In the genomic region with DNA sequence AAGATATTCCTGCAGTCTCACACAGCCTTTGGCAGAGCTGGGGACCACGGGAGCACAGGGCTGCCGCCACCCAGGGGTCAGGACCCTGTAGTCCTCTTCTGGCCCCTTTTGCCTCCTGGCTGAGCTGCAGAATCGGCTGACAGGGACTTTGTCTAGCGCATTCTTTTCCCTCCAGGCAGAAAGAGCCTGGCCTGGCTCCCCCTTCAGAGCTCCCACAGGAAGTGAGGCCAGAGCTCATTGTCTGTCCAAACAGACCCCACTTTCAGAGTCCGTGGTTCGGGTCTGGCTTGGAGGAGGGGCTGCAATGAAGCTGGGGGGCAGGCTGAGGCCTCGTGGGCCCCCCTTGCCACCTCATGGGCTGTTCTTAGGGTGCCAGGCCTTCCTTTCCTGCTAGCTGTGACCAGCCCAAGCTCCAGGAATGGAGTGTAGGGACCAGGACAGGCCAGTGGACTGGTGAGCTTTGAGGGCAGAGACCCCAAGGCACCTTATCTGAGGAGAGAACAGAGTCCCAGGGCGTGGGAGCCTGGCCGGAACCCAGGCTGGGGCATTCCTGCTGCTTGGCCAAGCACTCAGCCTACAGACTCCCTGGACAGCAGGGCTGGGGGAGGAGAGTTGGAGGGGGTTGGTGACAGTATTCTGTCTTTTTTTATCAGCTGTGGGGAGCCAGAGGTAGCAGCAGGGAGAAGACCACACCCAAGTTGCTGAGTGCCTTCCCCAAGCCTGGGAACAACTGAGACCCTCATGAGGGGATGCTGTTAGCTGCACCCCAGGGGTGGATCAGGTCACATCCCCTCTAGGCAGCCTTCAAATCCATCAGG, we compare ENCODE assay signal across 9 cellular contexts. TPM values are rescaled to one million over a fixed set of nuclear protein-coding genes. Genes with fewer than 3 reads are reported as not detected.
DNase-seq lines count a peak whose midpoint lies in the region; ATAC-seq, FAIRE-seq and TF ChIP-seq lines count a peak whose summit lies in the region.
"Had no signal": no experiment of that assay in that cellular context is flagged by ENCODE, and none has a peak within 500 bp of the region (broad histone marks: within the 10 kb centered on the region; RNA-seq: fewer than 3 reads in every experiment).

No MANE protein-coding gene starts in this region.

- no peak overlapping the region for H3K4me3 Mint-ChIP-seq in HFFc6
- no peak overlapping the region for H3K4me3 Mint-ChIP-seq in stimulated activated effector memory CD8-positive, alpha-beta T cell treated with anti-CD3 and anti-CD28 coated beads, Interleukin-12 subunit alpha, Interleukin-12 subunit beta, amount 100 ng/mL, for 72 hours

- peak overlapping the region; percentile 34 for H3K4me3 ChIP-seq in bronchial epithelial cell (ENCODE audit: low read depth, low read length)
- H3K4me3 ChIP-seq: SJCRH30 had no signal

- peaks cover 17% of the 10 kb centered on the region for H3K36me3 ChIP-seq in bronchial epithelial cell (ENCODE audit: control insufficient read depth, insufficient read depth, low read length)
- H3K36me3 ChIP-seq: SJCRH30 had no signal

- no peaks in the 10 kb centered on the region for H3K36me3 Mint-ChIP-seq in HFFc6 (ENCODE audit: low read depth)
- H3K36me3 Mint-ChIP-seq in stimulated activated effector memory CD8-positive, alpha-beta T cell treated with anti-CD3 and anti-CD28 coated beads, Interleukin-12 subunit alpha, Interleukin-12 subunit beta, amount 100 ng/mL, for 72 hours = no peaks in the 10 kb centered on the region

- H3K27ac Mint-ChIP-seq in HFFc6 = peak overlapping the region; percentile 43; the same call in 1 of the 2 replicates
- H3K27ac Mint-ChIP-seq in stimulated activated effector memory CD8-positive, alpha-beta T cell treated with anti-CD3 and anti-CD28 coated beads, Interleukin-12 subunit alpha, Interleukin-12 subunit beta, amount 100 ng/mL, for 72 hours = peak overlapping the region; percentile 78

- H3K9me3 Mint-ChIP-seq in HFFc6 = no peaks in the 10 kb centered on the region
- no peaks in the 10 kb centered on the region for H3K9me3 Mint-ChIP-seq in stimulated activated effector memory CD8-positive, alpha-beta T cell treated with anti-CD3 and anti-CD28 coated beads, Interleukin-12 subunit alpha, Interleukin-12 subunit beta, amount 100 ng/mL, for 72 hours

- no peak for FAIRE-seq in bronchial epithelial cell (lab: Jason Lieb, UNC)

- TF ChIP-seq CTCF in HFFc6 (IDR thresholded peaks at IDR 0.05) = no peak
- no peak for TF ChIP-seq CTCF in bronchial epithelial cell (IDR thresholded peaks at IDR 0.05; ENCODE audit: insufficient read depth, low read length, severe bottlenecking)

- no peaks in the 10 kb centered on the region for H3K27me3 ChIP-seq in bronchial epithelial cell (ENCODE audit: control insufficient read depth, insufficient read depth, low read length)
- H3K27me3 ChIP-seq: SJCRH30 had no signal

- DNase-seq in HFFc6 (no peak), bronchial epithelial cell (ENCODE audit: low read depth) (no peak), iris pigment epithelial cell (ENCODE audit: low read depth) (peak; percentile 16), NCI-H1092 (lab: John Stamatoyannopoulos, UW) (no peak), cerebellar nuclear complex (lab: John Stamatoyannopoulos, UW) (no peak), NK-92 (lab: John Stamatoyannopoulos, UW; ENCODE audit: unreplicated experiment) (no peak)
- DNase-seq in stimulated activated effector memory CD8-positive, alpha-beta T cell treated with anti-CD3 and anti-CD28 coated beads, Interleukin-12 subunit alpha, Interleukin-12 subunit beta, amount 100 ng/mL, for 72 hours (ENCODE audit: low spot score in 2 of 2) = no peak
- DNase-seq: SJCRH30 had no signal

- H3K27me3 Mint-ChIP-seq in HFFc6 (ENCODE audit: insufficient read depth) = no peaks in the 10 kb centered on the region; the same call in 1 of the 2 replicates

- no peak for ATAC-seq in stimulated activated effector memory CD8-positive, alpha-beta T cell treated with anti-CD3 and anti-CD28 coated beads, Interleukin-12 subunit alpha, Interleukin-12 subunit beta, amount 100 ng/mL, for 72 hours
- ATAC-seq in HG03280 (IDR thresholded peaks at IDR 0.05; ENCODE audit: unreplicated experiment) = no peak

- peaks cover 18% of the 10 kb centered on the region for H3K4me1 Mint-ChIP-seq in HFFc6 (ENCODE audit: low read depth)
- peaks cover 65% of the 10 kb centered on the region for H3K4me1 Mint-ChIP-seq in stimulated activated effector memory CD8-positive, alpha-beta T cell treated with anti-CD3 and anti-CD28 coated beads, Interleukin-12 subunit alpha, Interleukin-12 subunit beta, amount 100 ng/mL, for 72 hours

RNA-seq across cellular contexts. Expression of a gene that starts 4.7 kb away (rescaled TPM):
- total RNA-seq in HFFc6 (2021; fragmentation: NEBNext Ultra II Directional; extraction: Animal tissue kit (Norgen Biotek cat#: 25700)) = 1 to 10 TPM; 1.2 to 1.7 (median 1.4) TPM
- total RNA-seq in bronchial epithelial cell = 9.2 and 30.6 TPM in 2 replicates

RNA-seq across cellular contexts. Expression of a gene that starts 28.9 kb away (rescaled TPM):
- total RNA-seq in HFFc6 (2021; fragmentation: NEBNext Ultra II Directional; extraction: Animal tissue kit (Norgen Biotek cat#: 25700)) = 10 to 100 TPM; 17.0 to 33.1 (median 30.4) TPM
- 1.1 and 1.8 TPM in 2 replicates for total RNA-seq in bronchial epithelial cell

RNA-seq across cellular contexts. Expression of a gene that starts 40.3 kb away (rescaled TPM):
- total RNA-seq in HFFc6 (2021; fragmentation: NEBNext Ultra II Directional; extraction: Animal tissue kit (Norgen Biotek cat#: 25700)) = 100 to 1,000 TPM; 165 to 194 (median 176) TPM
- 521 and 572 TPM in 2 replicates for total RNA-seq in bronchial epithelial cell

RNA-seq across cellular contexts. Expression of a gene that starts 52.8 kb away (rescaled TPM):
- total RNA-seq in HFFc6 (2021; fragmentation: NEBNext Ultra II Directional; extraction: Animal tissue kit (Norgen Biotek cat#: 25700)) = not detected
- 0.26 TPM in 1 of 2 replicates, not detected in the other for total RNA-seq in bronchial epithelial cell
